ENCODE assay signal across 24 cellular contexts in genomic region chr14:103690332-103690731, GRCh38. TPM values are rescaled to one million over a fixed set of nuclear protein-coding genes. Genes with fewer than 3 reads are reported as not detected.
DNase-seq lines count a peak whose midpoint lies in the region; ATAC-seq and TF ChIP-seq lines count a peak whose summit lies in the region.
"Had no signal": no experiment of that assay in that cellular context is flagged by ENCODE, and none has a peak within 500 bp of the region (broad histone marks: within the 10 kb centered on the region; RNA-seq: fewer than 3 reads in every experiment).

No MANE protein-coding gene starts in this region.

- no peak overlapping the region for H3K4ac ChIP-seq in neuronal stem cell (ENCODE audit: low read length)

- no peak overlapping the region for H3K23ac ChIP-seq in neuronal stem cell (ENCODE audit: low read depth, low read length, poor library complexity)

- peaks cover 0 to 4% of the 10 kb centered on the region in 2 donors for H3K36me3 Mint-ChIP-seq in activated T-cell treated with anti-CD3 and anti-CD28 coated beads, Interleukin-2, amount 50 U/mL, for 72 hours (ENCODE audit: insufficient read depth in 2 of 2)
- H3K36me3 Mint-ChIP-seq in IgD-negative memory B cell = peaks cover 2% of the 10 kb centered on the region
- H3K36me3 Mint-ChIP-seq in endodermal cell (ENCODE audit: low read depth) = peaks cover 54% of the 10 kb centered on the region
- peaks cover 39 to 46% of the 10 kb centered on the region in 2 donors for H3K36me3 Mint-ChIP-seq in stimulated activated naive B cell treated with anti-CD40 and anti-IgM and Interleukin-4, amounts not matched to agents 10 μg/mL and 1 μg/mL and 100 μg/mL, for 72 hours
- H3K36me3 Mint-ChIP-seq in activated T-helper 17 cell treated with anti-CD3 and anti-CD28 coated beads, Interleukin-2, amount 50 U/mL, for 72 hours (ENCODE audit: low read depth) = peaks cover 79% of the 10 kb centered on the region

- H3K9me3 ChIP-seq in endodermal cell (ENCODE audit: control insufficient read depth, low read length) (no peaks in the 10 kb centered on the region), neuronal stem cell (replicated peaks in 1 of 2; ENCODE audit: control insufficient read depth in 2 of 2, insufficient read depth in 1 of 2, low read depth in 1 of 2, low read length in 2 of 2) (no peaks in the 10 kb centered on the region)
- H3K9me3 ChIP-seq: colonic mucosa, gastroesophageal sphincter, lower lobe of right lung, stomach, transverse colon had no signal

- no peak overlapping the region for H4K8ac ChIP-seq in neuronal stem cell (ENCODE audit: low read depth, low read length)

- ATAC-seq in activated T-cell treated with anti-CD3 and anti-CD28 coated beads, Interleukin-2, amount 50 U/mL, for 72 hours (replicated peaks in 1 of 2) = no peak
- ATAC-seq in stimulated activated naive B cell treated with anti-CD40 and anti-IgM and Interleukin-4, amounts not matched to agents 10 μg/mL and 1 μg/mL and 100 μg/mL, for 72 hours (replicated peaks) = no peak
- no peak for ATAC-seq in activated T-helper 17 cell treated with anti-CD3 and anti-CD28 coated beads, Interleukin-2, amount 50 U/mL, for 72 hours (replicated peaks)

- H3K4me1 Mint-ChIP-seq in activated T-cell treated with anti-CD3 and anti-CD28 coated beads, Interleukin-2, amount 50 U/mL, for 72 hours (ENCODE audit: low read depth) = no peaks in the 10 kb centered on the region
- H3K4me1 Mint-ChIP-seq in IgD-negative memory B cell (peaks cover 26 to 28% (median 27%) of the 10 kb centered on the region in 3 donors), endodermal cell (no peaks in the 10 kb centered on the region)
- peaks cover 23 to 53% of the 10 kb centered on the region in 2 donors for H3K4me1 Mint-ChIP-seq in stimulated activated naive B cell treated with anti-CD40 and anti-IgM and Interleukin-4, amounts not matched to agents 10 μg/mL and 1 μg/mL and 100 μg/mL, for 72 hours
- no peaks in the 10 kb centered on the region for H3K4me1 Mint-ChIP-seq in activated T-helper 17 cell treated with anti-CD3 and anti-CD28 coated beads, Interleukin-2, amount 50 U/mL, for 72 hours

- H3K27ac ChIP-seq in endodermal cell (ENCODE audit: low read depth, low read length) (no peak overlapping the region), neuronal stem cell (replicated peaks; ENCODE audit: low read length) (no peak overlapping the region)
- H3K27ac ChIP-seq: C4-2B, colonic mucosa had no signal

- no peak overlapping the region for H2BK15ac ChIP-seq in neuronal stem cell (ENCODE audit: low read length)

- H3K36me3 ChIP-seq in endodermal cell (ENCODE audit: control insufficient read depth, insufficient read depth, low read length) (peaks cover 89% of the 10 kb centered on the region), neuronal stem cell (replicated peaks in 1 of 2; ENCODE audit: control insufficient read depth in 2 of 2, insufficient read depth in 2 of 2, low read length in 2 of 2) (peaks cover 41 to 91% of the 10 kb centered on the region in 2 donors)

- no peak overlapping the region for H3K14ac ChIP-seq in neuronal stem cell (ENCODE audit: low read length)

- H2BK5ac ChIP-seq in neuronal stem cell (ENCODE audit: low read length) = no peak overlapping the region

- 96 to 100% methylated on average over 4 to 8 of the region's 8 CpGs for WGBS in endodermal cell (ENCODE audit: insufficient coverage in 1 of 2, insufficient read length in 1 of 2), 2 experiments
- WGBS in neuronal stem cell (ENCODE audit: extremely low coverage in 2 of 2, insufficient read length in 2 of 2, insufficient replicate concordance in 1 of 2), 2 donors = no CpG with 5 or more reads among the region's 8 CpGs

- H3K9me3 Mint-ChIP-seq in activated T-cell treated with anti-CD3 and anti-CD28 coated beads, Interleukin-2, amount 50 U/mL, for 72 hours = no peaks in the 10 kb centered on the region
- H3K9me3 Mint-ChIP-seq in IgD-negative memory B cell (no peaks in the 10 kb centered on the region), endodermal cell (no peaks in the 10 kb centered on the region)
- H3K9me3 Mint-ChIP-seq in stimulated activated naive B cell treated with anti-CD40 and anti-IgM and Interleukin-4, amounts not matched to agents 10 μg/mL and 1 μg/mL and 100 μg/mL, for 72 hours = no peaks in the 10 kb centered on the region
- H3K9me3 Mint-ChIP-seq in activated T-helper 17 cell treated with anti-CD3 and anti-CD28 coated beads, Interleukin-2, amount 50 U/mL, for 72 hours = no peaks in the 10 kb centered on the region

- no peaks in the 10 kb centered on the region for H3K4me1 ChIP-seq in endodermal cell (ENCODE audit: control insufficient read depth, insufficient read depth, low read length)
- H3K4me1 ChIP-seq in neuronal stem cell (ENCODE audit: control insufficient read depth in 2 of 2, insufficient read depth in 1 of 2, low read depth in 1 of 2, low read length in 2 of 2) = peaks cover 0 to under 1% of the 10 kb centered on the region in 2 donors

- H3K4me2 ChIP-seq in neuronal stem cell (ENCODE audit: insufficient read depth, low read length, poor library complexity, severe bottlenecking) = no peak overlapping the region

- H3K4me3 ChIP-seq in endodermal cell (ENCODE audit: low read length) (no peak overlapping the region), neuronal stem cell (ENCODE audit: low read length in 2 of 2) (no peak overlapping the region)
- H3K4me3 ChIP-seq: colonic mucosa, gastroesophageal sphincter, lower lobe of right lung, stomach, transverse colon had no signal

- no peak for DNase-seq in activated T-cell treated with anti-CD3 and anti-CD28 coated beads, Interleukin-2, amount 50 U/mL, for 72 hours
- DNase-seq in activated T-cell treated with anti-CD3 and anti-CD28 coated beads, Interleukin-2, amount 50 U/mL, for 1 hour = no peak
- no peak for DNase-seq in endodermal cell
- no peak for DNase-seq in stimulated activated naive B cell treated with anti-CD40 and anti-IgM and Interleukin-4, amounts not matched to agents 10 μg/mL and 1 μg/mL and 100 μg/mL, for 72 hours
- no peak for DNase-seq in neuronal stem cell (ENCODE audit: low spot score)
- no peak for DNase-seq in ACHN
- DNase-seq: activated T-cell treated with anti-CD3 and anti-CD28 coated beads, Interleukin-2, amount 50 U/mL, for 48 hours; colonic mucosa; HCEC 1CT; islet precursor cell; KG1; lower lobe of right lung; MV-4-11; NCI-H2171 treated with DMSO at 0.1 percent for 48 hours; NCI-H526 treated with DMSO at 0.1 percent for 48 hours; occipital lobe; stimulated activated CD4-positive, alpha-beta T cell treated with anti-CD3 and anti-CD28 coated beads, Interleukin-4, amount 100 ng/mL, for 4 hours; stomach; T1000; transverse colon had no signal

- no peak overlapping the region for H4K91ac ChIP-seq in neuronal stem cell (ENCODE audit: low read depth, low read length, poor library complexity)

- H3K9ac ChIP-seq in endodermal cell (ENCODE audit: extremely low read depth, low read length, poor library complexity, severe bottlenecking) = no peak overlapping the region
- H3K9ac ChIP-seq in neuronal stem cell (ENCODE audit: low read depth, low read length, poor library complexity) = no peak overlapping the region

- no peaks in the 10 kb centered on the region for H3K27me3 Mint-ChIP-seq in activated T-cell treated with anti-CD3 and anti-CD28 coated beads, Interleukin-2, amount 50 U/mL, for 72 hours (ENCODE audit: low read depth)
- no peaks in the 10 kb centered on the region for H3K27me3 Mint-ChIP-seq in IgD-negative memory B cell
- H3K27me3 Mint-ChIP-seq in endodermal cell (ENCODE audit: insufficient read depth) = no peaks in the 10 kb centered on the region
- H3K27me3 Mint-ChIP-seq in stimulated activated naive B cell treated with anti-CD40 and anti-IgM and Interleukin-4, amounts not matched to agents 10 μg/mL and 1 μg/mL and 100 μg/mL, for 72 hours = no peaks in the 10 kb centered on the region
- H3K27me3 Mint-ChIP-seq in activated T-helper 17 cell treated with anti-CD3 and anti-CD28 coated beads, Interleukin-2, amount 50 U/mL, for 72 hours = no peaks in the 10 kb centered on the region

- H3K27me3 ChIP-seq in endodermal cell (ENCODE audit: control insufficient read depth, insufficient read depth, low read length, poor library complexity, severe bottlenecking) = no peaks in the 10 kb centered on the region
- H3K27me3 ChIP-seq in neuronal stem cell (ENCODE audit: control insufficient read depth in 3 of 3, insufficient read depth in 3 of 3, low read depth in 1 of 3, low read length in 3 of 3) = no peaks in the 10 kb centered on the region
- H3K27me3 ChIP-seq: colonic mucosa, gastroesophageal sphincter, stomach, transverse colon had no signal

- H3K27ac Mint-ChIP-seq in activated T-cell treated with anti-CD3 and anti-CD28 coated beads, Interleukin-2, amount 50 U/mL, for 72 hours = peak overlapping the region; percentile 74
- peak overlapping the region in 2 of 3 donors; percentile 86 to 93 for H3K27ac Mint-ChIP-seq in IgD-negative memory B cell
- peak overlapping the region; percentile 58 for H3K27ac Mint-ChIP-seq in endodermal cell
- peak overlapping the region; percentile 68 for H3K27ac Mint-ChIP-seq in stimulated activated naive B cell treated with anti-CD40 and anti-IgM and Interleukin-4, amounts not matched to agents 10 μg/mL and 1 μg/mL and 100 μg/mL, for 72 hours
- H3K27ac Mint-ChIP-seq in activated T-helper 17 cell treated with anti-CD3 and anti-CD28 coated beads, Interleukin-2, amount 50 U/mL, for 72 hours = no peak overlapping the region

- no peak for TF ChIP-seq CTCF in endodermal cell (conservative IDR thresholded peaks at IDR 0.05)

- no peak overlapping the region for H2AFZ ChIP-seq in neuronal stem cell (ENCODE audit: low read length)

- peaks cover 5% of the 10 kb centered on the region for H3K79me1 ChIP-seq in neuronal stem cell (ENCODE audit: low read depth, low read length)

- in situ Hi-C loops in ACHN (cut with HindIII; ENCODE audit: low pct_ligation_motif_present, low pct_unique_long_range_greater_than_20kb, low sequenced_read_pairs) = no loop called here

- no peak overlapping the region for H2AK5ac ChIP-seq in neuronal stem cell (ENCODE audit: low read depth, low read length)

- no peak overlapping the region for H2BK12ac ChIP-seq in neuronal stem cell (ENCODE audit: low read length)

- H2BK120ac ChIP-seq in neuronal stem cell (ENCODE audit: low read depth, low read length) = no peak overlapping the region

- H3K4me3 Mint-ChIP-seq in activated T-cell treated with anti-CD3 and anti-CD28 coated beads, Interleukin-2, amount 50 U/mL, for 72 hours = no peak overlapping the region
- H3K4me3 Mint-ChIP-seq in IgD-negative memory B cell (peak overlapping the region in 3 of 4 donors; percentile 72 to 95 (median 95)), endodermal cell (no peak overlapping the region)
- H3K4me3 Mint-ChIP-seq in stimulated activated naive B cell treated with anti-CD40 and anti-IgM and Interleukin-4, amounts not matched to agents 10 μg/mL and 1 μg/mL and 100 μg/mL, for 72 hours = no peak overlapping the region
- no peak overlapping the region for H3K4me3 Mint-ChIP-seq in activated T-helper 17 cell treated with anti-CD3 and anti-CD28 coated beads, Interleukin-2, amount 50 U/mL, for 72 hours

- H3K18ac ChIP-seq in neuronal stem cell (ENCODE audit: low read length) = no peak overlapping the region

RNA-seq across cellular contexts. Expression of gene XRCC3, which starts 24.9 kb away (rescaled TPM):
- total RNA-seq in activated T-cell treated with anti-CD3 and anti-CD28 coated beads, Interleukin-2, amount 50 U/mL, for 72 hours = 10 to 100 TPM; 31.5 to 47.4 TPM
- 5.7 TPM for polyA plus RNA-seq in IgD-negative memory B cell
- total RNA-seq in endodermal cell = 10 to 100 TPM; 39.2 to 42.6 TPM
- 22.5 TPM for polyA plus RNA-seq in endodermal cell (2013, experiment 1 of 2)
- 24.3 TPM for polyA plus RNA-seq in endodermal cell (2013, experiment 2 of 2)
- 10 to 100 TPM; 36.4 to 62.4 TPM for total RNA-seq in activated T-helper 17 cell treated with anti-CD3 and anti-CD28 coated beads, Interleukin-2, amount 50 U/mL, for 72 hours
- polyA plus RNA-seq in neuronal stem cell (2013, experiment 1 of 2) = 31.8 TPM
- 33.0 TPM for polyA plus RNA-seq in neuronal stem cell (2013, experiment 2 of 2)

RNA-seq across cellular contexts. Expression of gene ZFYVE21, which starts 25.3 kb away (rescaled TPM):
- total RNA-seq in activated T-cell treated with anti-CD3 and anti-CD28 coated beads, Interleukin-2, amount 50 U/mL, for 72 hours = 10 to 100 TPM; 11.6 to 15.7 TPM
- 10.3 TPM for polyA plus RNA-seq in IgD-negative memory B cell
- 10 to 100 TPM; 42.5 to 55.6 TPM for total RNA-seq in endodermal cell
- 42.1 TPM for polyA plus RNA-seq in endodermal cell (2013, experiment 1 of 2)
- polyA plus RNA-seq in endodermal cell (2013, experiment 2 of 2) = 40.3 TPM
- 10 to 100 TPM; 18.2 to 20.6 TPM for total RNA-seq in activated T-helper 17 cell treated with anti-CD3 and anti-CD28 coated beads, Interleukin-2, amount 50 U/mL, for 72 hours
- 34.8 TPM for polyA plus RNA-seq in neuronal stem cell (2013, experiment 1 of 2)
- 32.9 TPM for polyA plus RNA-seq in neuronal stem cell (2013, experiment 2 of 2)

Comparison
In these comparisons a context has a peak if more than half of its experiments do, and no peak if none do; other contexts are left out.
1. H3K4me3 Mint-ChIP-seq: peak in IgD-negative memory B cell (3 of 4); none in activated T-cell treated with anti-CD3 and anti-CD28 coated beads, Interleukin-2, amount 50 U/mL, for 72 hours (0 of 2), endodermal cell (single experiment), stimulated activated naive B cell treated with anti-CD40 and anti-IgM and Interleukin-4, amounts not matched to agents 10 μg/mL and 1 μg/mL and 100 μg/mL, for 72 hours (0 of 2) and activated T-helper 17 cell treated with anti-CD3 and anti-CD28 coated beads, Interleukin-2, amount 50 U/mL, for 72 hours (single experiment).